ENCODE assay signal across 8 cellular contexts in genomic region chr3:160006282-160007163, GRCh38. TPM values are rescaled to one million over a fixed set of nuclear protein-coding genes. Genes with fewer than 3 reads are reported as not detected.
A peak's percentile ranks its signal among the peaks of the same experiment; 100 is the strongest.
DNase-seq lines count a peak whose midpoint lies in the region; ATAC-seq, FAIRE-seq and TF ChIP-seq lines count a peak whose summit lies in the region.

No MANE protein-coding gene starts in this region.

- H3K36me3 Mint-ChIP-seq in astrocyte (ENCODE audit: low read depth, unreplicated experiment) = no peaks in the 10 kb centered on the region
- no peaks in the 10 kb centered on the region for H3K36me3 Mint-ChIP-seq in stimulated activated effector memory CD8-positive, alpha-beta T cell treated with anti-CD3 and anti-CD28 coated beads, Interleukin-12 subunit alpha, Interleukin-12 subunit beta, amount 100 ng/mL, for 72 hours

- H3K36me3 ChIP-seq in astrocyte (ENCODE audit: insufficient read depth, low read length) = no peaks in the 10 kb centered on the region
- no peaks in the 10 kb centered on the region for H3K36me3 ChIP-seq in hepatocyte (replicated peaks; ENCODE audit: insufficient read depth, low read depth)

- H3K4me3 ChIP-seq in astrocyte (ENCODE audit: insufficient read depth, low read depth, low read length) = no peak overlapping the region
- no peak overlapping the region for H3K4me3 ChIP-seq in hepatocyte

- no peak overlapping the region for H3K27ac Mint-ChIP-seq in astrocyte (ENCODE audit: unreplicated experiment)
- no peak overlapping the region for H3K27ac Mint-ChIP-seq in stimulated activated effector memory CD8-positive, alpha-beta T cell treated with anti-CD3 and anti-CD28 coated beads, Interleukin-12 subunit alpha, Interleukin-12 subunit beta, amount 100 ng/mL, for 72 hours

- H3K4me1 ChIP-seq in astrocyte (ENCODE audit: insufficient read depth, low read length) (no peaks in the 10 kb centered on the region), hepatocyte (ENCODE audit: insufficient read depth) (no peaks in the 10 kb centered on the region)

- H3K9me3 ChIP-seq in astrocyte (ENCODE audit: insufficient read depth, low read depth, low read length) (no peaks in the 10 kb centered on the region), hepatocyte (ENCODE audit: low read depth) (no peaks in the 10 kb centered on the region)

- TF ChIP-seq CTCF in astrocyte (IDR thresholded peaks at IDR 0.05; ENCODE audit: insufficient read depth, low read depth, low read length) = peak; percentile 89
- peak; percentile 91 for TF ChIP-seq CTCF in hepatocyte (IDR thresholded peaks at IDR 0.05; ENCODE audit: poor library complexity)

- peak; percentile 17 for DNase-seq in COLO668 (lab: John Stamatoyannopoulos, UW; ENCODE audit: unreplicated experiment)
- peak; percentile 7 for DNase-seq in NCI-H524 treated with DMSO at 0.1 percent for 48 hours (lab: John Stamatoyannopoulos, UW)
- DNase-seq in astrocyte (ENCODE audit: low read depth) = peak; percentile 39
- DNase-seq in hepatocyte (ENCODE audit: low spot score) = peak; percentile 77
- DNase-seq in stimulated activated effector memory CD8-positive, alpha-beta T cell treated with anti-CD3 and anti-CD28 coated beads, Interleukin-12 subunit alpha, Interleukin-12 subunit beta, amount 100 ng/mL, for 72 hours (ENCODE audit: low spot score in 2 of 2) = no peak
- DNase-seq in effector CD8-positive, alpha-beta T cell (lab: John Stamatoyannopoulos, UW) = no peak

- H3K79me2 ChIP-seq in astrocyte (ENCODE audit: insufficient read depth, low read length) (no peaks in the 10 kb centered on the region), hepatocyte (no peaks in the 10 kb centered on the region)

- H3K4me1 Mint-ChIP-seq in astrocyte (ENCODE audit: low read depth, unreplicated experiment) = peaks cover 4% of the 10 kb centered on the region
- no peaks in the 10 kb centered on the region for H3K4me1 Mint-ChIP-seq in stimulated activated effector memory CD8-positive, alpha-beta T cell treated with anti-CD3 and anti-CD28 coated beads, Interleukin-12 subunit alpha, Interleukin-12 subunit beta, amount 100 ng/mL, for 72 hours

- H3K9ac ChIP-seq in astrocyte (ENCODE audit: low read length) = no peak overlapping the region

- 8% methylated on average over 3 of the region's 3 CpGs for WGBS in hepatocyte (ENCODE audit: low lambda C conversion rate, missing lambda C conversion rate)

- H3K4me3 Mint-ChIP-seq in astrocyte (ENCODE audit: unreplicated experiment) = no peak overlapping the region
- no peak overlapping the region for H3K4me3 Mint-ChIP-seq in stimulated activated effector memory CD8-positive, alpha-beta T cell treated with anti-CD3 and anti-CD28 coated beads, Interleukin-12 subunit alpha, Interleukin-12 subunit beta, amount 100 ng/mL, for 72 hours

- H3K27me3 ChIP-seq in astrocyte (ENCODE audit: insufficient read depth, low read length) = no peaks in the 10 kb centered on the region
- no peaks in the 10 kb centered on the region for H3K27me3 ChIP-seq in hepatocyte

- H3K9me3 Mint-ChIP-seq in astrocyte (ENCODE audit: unreplicated experiment) = no peaks in the 10 kb centered on the region
- no peaks in the 10 kb centered on the region for H3K9me3 Mint-ChIP-seq in stimulated activated effector memory CD8-positive, alpha-beta T cell treated with anti-CD3 and anti-CD28 coated beads, Interleukin-12 subunit alpha, Interleukin-12 subunit beta, amount 100 ng/mL, for 72 hours

- H3K27me3 Mint-ChIP-seq in astrocyte (ENCODE audit: low read depth, unreplicated experiment) = no peaks in the 10 kb centered on the region

- H2AFZ ChIP-seq in astrocyte (ENCODE audit: low read depth, low read length) (no peak overlapping the region), hepatocyte (no peak overlapping the region)

- peak; percentile 39 for ATAC-seq in GM18867 (IDR thresholded peaks at IDR 0.05; ENCODE audit: unreplicated experiment)
- peak; percentile 48 for ATAC-seq in HG03354 (IDR thresholded peaks at IDR 0.05; ENCODE audit: poor library complexity, severe bottlenecking, unreplicated experiment)
- peak; percentile 45 for ATAC-seq in stimulated activated effector memory CD8-positive, alpha-beta T cell treated with anti-CD3 and anti-CD28 coated beads, Interleukin-12 subunit alpha, Interleukin-12 subunit beta, amount 100 ng/mL, for 72 hours

- FAIRE-seq in astrocyte (lab: Jason Lieb, UNC) = peak; percentile 60

- H3K9me2 ChIP-seq in hepatocyte (replicated peaks; ENCODE audit: insufficient read depth) = no peaks in the 10 kb centered on the region

- H4K20me1 ChIP-seq in astrocyte (ENCODE audit: insufficient read depth, low read length) (no peaks in the 10 kb centered on the region), hepatocyte (ENCODE audit: insufficient read depth, poor library complexity, severe bottlenecking) (no peaks in the 10 kb centered on the region)

- H3K4me2 ChIP-seq in astrocyte (ENCODE audit: low read length) = no peak overlapping the region
- no peak overlapping the region for H3K4me2 ChIP-seq in hepatocyte

- H3K27ac ChIP-seq in astrocyte (ENCODE audit: low read depth, low read length) (no peak overlapping the region), hepatocyte (no peak overlapping the region)

RNA-seq across cellular contexts. Expression of gene IL12A, which starts 17.9 kb away (rescaled TPM):
- total RNA-seq in astrocyte (2.9 and 3.0 TPM in 2 replicates), hepatocyte (0.88 and 1.0 TPM in 2 replicates)
- 0.69 and 0.86 TPM in 2 replicates for polyA plus RNA-seq in hepatocyte

Comparison
In these comparisons a context has a peak if more than half of its experiments do, and no peak if none do; other contexts are left out.
1. DNase-seq: peak in COLO668 (single experiment), NCI-H524 treated with DMSO at 0.1 percent for 48 hours (single experiment), astrocyte (single experiment) and hepatocyte (single experiment); none in stimulated activated effector memory CD8-positive, alpha-beta T cell treated with anti-CD3 and anti-CD28 coated beads, Interleukin-12 subunit alpha, Interleukin-12 subunit beta, amount 100 ng/mL, for 72 hours (0 of 2) and effector CD8-positive, alpha-beta T cell (single experiment).
2. Peak in every context shown above with its lines, with median percentiles within 50 percentile points of each other: ATAC-seq.